4 cellular contexts compared by ENCODE assay signal in the genomic region with DNA sequence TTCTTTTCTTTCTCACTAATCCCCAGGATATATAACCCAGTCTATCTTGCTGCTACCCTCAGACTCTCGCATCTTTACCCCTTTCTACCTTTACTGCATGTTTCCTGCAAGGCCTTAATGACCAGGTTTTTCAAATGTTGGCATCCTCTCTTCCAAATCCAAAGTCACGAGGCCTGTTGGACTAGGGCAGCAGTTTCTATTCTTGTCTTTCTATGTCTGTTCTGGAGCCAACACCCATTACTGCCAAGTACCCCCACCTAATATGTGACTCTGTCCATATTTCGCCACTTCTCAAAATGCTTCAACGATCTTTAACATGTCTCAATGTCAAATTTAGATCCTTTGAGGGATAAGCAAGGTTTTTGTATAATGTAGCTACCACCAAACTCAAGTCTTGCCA.
"Had no signal": no experiment of that assay in that cellular context is flagged by ENCODE, and none has a peak within 500 bp of the region (broad histone marks: within the 10 kb centered on the region; RNA-seq: fewer than 3 reads in every experiment).

No MANE protein-coding gene starts in this region.

- H3K4me3 ChIP-seq: K562 had no signal

- DNase-seq: IMR-90 had no signal

- H3K27ac ChIP-seq: HL-60 had no signal

- ATAC-seq: HepG2, K562 had no signal
